21 cellular contexts compared by ENCODE assay signal in genomic region chr2:6905668-6906067, GRCh38. TPM values are rescaled to one million over a fixed set of nuclear protein-coding genes. Genes with fewer than 3 reads are reported as not detected.
"Had no signal": no experiment of that assay in that cellular context is flagged by ENCODE, and none has a peak within 500 bp of the region (broad histone marks: within the 10 kb centered on the region; RNA-seq: fewer than 3 reads in every experiment).

No MANE protein-coding gene starts in this region.

- DNase-seq: activated CD4-positive, CD25-positive, alpha-beta regulatory T cell; activated CD8-positive, alpha-beta memory T cell treated with anti-CD3 and anti-CD28 coated beads, Interleukin-2, amount 10 ng/mL, durations not matched to agents 7 days and 5 days; activated gamma-delta T cell treated with Interleukin-2 at 50 U/mL for 16 hours; activated T-cell treated with anti-CD3 and anti-CD28 coated beads, Interleukin-2, amount 50 U/mL, for 24 hours; brain microvascular endothelial cell; cerebellar nuclear complex; Kasumi-1; KBM-7; MV-4-11; NCI-H1092 treated with DMSO at 0.1 percent for 48 hours; NCI-H1417 treated with DMSO at 0.1 percent for 48 hours; NCI-H1694; NCI-H2029; NCI-H2107; NCI-H510A treated with DMSO at 0.1 percent for 48 hours; NCI-H69; Peyer's patch; Right ventricle myocardium superior; SJCRH30; SK-N-SH had no signal

- H3K4me3 Mint-ChIP-seq: activated CD8-positive, alpha-beta memory T cell treated with anti-CD3 and anti-CD28 coated beads, Interleukin-2, amount 10 ng/mL, durations not matched to agents 7 days and 5 days had no signal

- H3K27me3 Mint-ChIP-seq: activated CD8-positive, alpha-beta memory T cell treated with anti-CD3 and anti-CD28 coated beads, Interleukin-2, amount 10 ng/mL, durations not matched to agents 7 days and 5 days; activated naive CD4-positive, alpha-beta T cell treated with anti-CD3 and anti-CD28 coated beads, Interleukin-2, amount 50 U/mL, for 24 hours; activated T-cell treated with anti-CD3 and anti-CD28 coated beads, Interleukin-2, amount 50 U/mL, for 24 hours had no signal

RNA-seq across cellular contexts. Expression of gene RSAD2, which starts 28.1 kb away (rescaled TPM):
- total RNA-seq: SJCRH30 had no signal

RNA-seq across cellular contexts. Expression of gene CMPK2, which starts 40.0 kb away (rescaled TPM):
- total RNA-seq: SJCRH30 had no signal
